1 cellular context compared by ENCODE assay signal in genomic region chr1:192808588-192809285, GRCh38.
A peak's percentile ranks its signal among the peaks of the same experiment; 100 is the strongest.
TF ChIP-seq lines count a peak whose summit lies in the region.

RGS2 (plus strand) TSS chr1:192809039; CDS start chr1:192809072, 33 bp downstream.

TF ChIP-seq in HepG2, 621 proteins besides CTCF, POLR2A, EP300 and RAD21 (continued from another document and continues in another):
- TF ChIP-seq MYPOP (CRISPR knock-in tag; IDR thresholded peaks at IDR 0.05) (peak; percentile 80), ZNF577 (CRISPR knock-in tag; IDR thresholded peaks at IDR 0.05; ENCODE audit: borderline replicate concordance, low read depth) (0 out of 2 replicates have a peak, but pooled peaks have one; percentile 47), CREB1 (IDR thresholded peaks at IDR 0.05) (peak; percentile 50), CREB1 (CRISPR knock-in tag; IDR thresholded peaks at IDR 0.05) (no peak), KDM2A (CRISPR knock-in tag; IDR thresholded peaks at IDR 0.05; ENCODE audit: borderline replicate concordance, low read depth) (peak; percentile 81), MIER3 (CRISPR knock-in tag; IDR thresholded peaks at IDR 0.05; ENCODE audit: borderline replicate concordance) (0 out of 2 replicates have a peak, but pooled peaks have one; percentile 33), ZNF333 (CRISPR knock-in tag; IDR thresholded peaks at IDR 0.05; ENCODE audit: borderline replicate concordance) (peak; percentile 75; the same call in 1 of the 2 replicates), AKAP8 (CRISPR knock-in tag; IDR thresholded peaks at IDR 0.05) (no peak), ZNF451 (CRISPR knock-in tag; IDR thresholded peaks at IDR 0.05) (peak; percentile 94; the same call in 1 of the 2 replicates), ZNF460 (CRISPR knock-in tag; IDR thresholded peaks at IDR 0.05; ENCODE audit: borderline replicate concordance) (no peak), REST (IDR thresholded peaks at IDR 0.05; ENCODE audit: borderline replicate concordance in 1 of 2, low read depth in 1 of 2, low read length in 2 of 2) (peak in 1 of 2 experiments; percentile 6; a peak in 1 of 4 replicates), ZNF44 (CRISPR knock-in tag; IDR thresholded peaks at IDR 0.05) (no peak), GATAD2A (CRISPR knock-in tag; IDR thresholded peaks at IDR 0.05) (no peak; the same call in 1 of the 2 replicates), KMT2A (CRISPR knock-in tag; IDR thresholded peaks at IDR 0.05) (peak; percentile 74), POGZ (CRISPR knock-in tag; IDR thresholded peaks at IDR 0.05) (peak; percentile 91), MEIS1 (CRISPR knock-in tag; IDR thresholded peaks at IDR 0.05; ENCODE audit: borderline replicate concordance) (peak; percentile 85; the same call in 1 of the 2 replicates), SMARCC2 (IDR thresholded peaks at IDR 0.05) (no peak), ONECUT2 (CRISPR knock-in tag; IDR thresholded peaks at IDR 0.05) (no peak), CCDC6 (CRISPR knock-in tag; IDR thresholded peaks at IDR 0.05) (peak; percentile 92), MXD1 (CRISPR knock-in tag; IDR thresholded peaks at IDR 0.05) (peak; percentile 79; the same call in 1 of the 2 replicates), SRSF1 (optimal IDR thresholded peaks at IDR 0.05; ENCODE audit: low read depth, low read length) (no peak), KDM3A (CRISPR knock-in tag; IDR thresholded peaks at IDR 0.05; ENCODE audit: low read depth) (peak; percentile 76; the same call in 1 of the 2 replicates), MTA3 (CRISPR knock-in tag; IDR thresholded peaks at IDR 0.05) (no peak), ZNF121 (CRISPR knock-in tag; IDR thresholded peaks at IDR 0.05) (peak; percentile 50; the same call in 1 of the 2 replicates), ZNF614 (CRISPR knock-in tag; IDR thresholded peaks at IDR 0.05; ENCODE audit: borderline replicate concordance) (0 out of 2 replicates have a peak, but pooled peaks have one; percentile 54), KLF15 (CRISPR knock-in tag; IDR thresholded peaks at IDR 0.05; ENCODE audit: borderline replicate concordance) (peak; percentile 41; the same call in 1 of the 2 replicates), ESRRA (CRISPR knock-in tag; IDR thresholded peaks at IDR 0.05; ENCODE audit: low read depth) (0 out of 2 replicates have a peak, but pooled peaks have one; percentile 32), GABPB1 (CRISPR knock-in tag; IDR thresholded peaks at IDR 0.05) (peak; percentile 72; the same call in 1 of the 2 replicates), ZNF232 (CRISPR knock-in tag; IDR thresholded peaks at IDR 0.05; ENCODE audit: borderline replicate concordance) (peak; percentile 54), ZNF850 (CRISPR knock-in tag; conservative IDR thresholded peaks at IDR 0.05) (peak; percentile 83; the same call in 1 of the 2 replicates), KLF13 (CRISPR knock-in tag; IDR thresholded peaks at IDR 0.05) (no peak), PHF21A (CRISPR knock-in tag; IDR thresholded peaks at IDR 0.05) (no peak), CENPBD1 (CRISPR knock-in tag; IDR thresholded peaks at IDR 0.05; ENCODE audit: borderline replicate concordance, low read depth) (no peak), ZNF607 (CRISPR knock-in tag; IDR thresholded peaks at IDR 0.05; ENCODE audit: borderline replicate concordance) (peak; percentile 92), ZNF383 (CRISPR knock-in tag; IDR thresholded peaks at IDR 0.05; ENCODE audit: borderline replicate concordance) (peak; percentile 76; the same call in 1 of the 2 replicates), ZNF598 (CRISPR knock-in tag; IDR thresholded peaks at IDR 0.05; ENCODE audit: borderline replicate concordance) (peak; percentile 62; the same call in 1 of the 2 replicates), GPN1 (CRISPR knock-in tag; IDR thresholded peaks at IDR 0.05; ENCODE audit: borderline replicate concordance) (no peak), ZNF556 (CRISPR knock-in tag; IDR thresholded peaks at IDR 0.05; ENCODE audit: borderline replicate concordance) (peak; percentile 64; the same call in 1 of the 2 replicates), HNF4A (CRISPR knock-in tag; IDR thresholded peaks at IDR 0.05) (no peak), GTF3A (CRISPR knock-in tag; conservative IDR thresholded peaks at IDR 0.05) (0 out of 2 replicates have a peak, but pooled peaks have one; percentile 38), ZNF891 (CRISPR knock-in tag; IDR thresholded peaks at IDR 0.05) (no peak), PHB2 (IDR thresholded peaks at IDR 0.05; ENCODE audit: partially characterized antibody) (no peak), ZNF563 (CRISPR knock-in tag; IDR thresholded peaks at IDR 0.05) (peak; percentile 68; the same call in 1 of the 2 replicates), KLF6 (CRISPR knock-in tag; IDR thresholded peaks at IDR 0.05) (peak; percentile 22; the same call in 1 of the 2 replicates), ZNF703 (CRISPR knock-in tag; IDR thresholded peaks at IDR 0.05; ENCODE audit: borderline replicate concordance) (peak; percentile 78; the same call in 1 of the 2 replicates), ZNF224 (CRISPR knock-in tag; IDR thresholded peaks at IDR 0.05) (peak; percentile 84), ZNF672 (CRISPR knock-in tag; IDR thresholded peaks at IDR 0.05) (no peak), ZNF230 (CRISPR knock-in tag; IDR thresholded peaks at IDR 0.05) (peak; percentile 95), IKZF4 (CRISPR knock-in tag; IDR thresholded peaks at IDR 0.05; ENCODE audit: borderline replicate concordance, low read depth, not compliant biosample characterization) (peak; percentile 71)
- TF ChIP-seq, protein P1, sequence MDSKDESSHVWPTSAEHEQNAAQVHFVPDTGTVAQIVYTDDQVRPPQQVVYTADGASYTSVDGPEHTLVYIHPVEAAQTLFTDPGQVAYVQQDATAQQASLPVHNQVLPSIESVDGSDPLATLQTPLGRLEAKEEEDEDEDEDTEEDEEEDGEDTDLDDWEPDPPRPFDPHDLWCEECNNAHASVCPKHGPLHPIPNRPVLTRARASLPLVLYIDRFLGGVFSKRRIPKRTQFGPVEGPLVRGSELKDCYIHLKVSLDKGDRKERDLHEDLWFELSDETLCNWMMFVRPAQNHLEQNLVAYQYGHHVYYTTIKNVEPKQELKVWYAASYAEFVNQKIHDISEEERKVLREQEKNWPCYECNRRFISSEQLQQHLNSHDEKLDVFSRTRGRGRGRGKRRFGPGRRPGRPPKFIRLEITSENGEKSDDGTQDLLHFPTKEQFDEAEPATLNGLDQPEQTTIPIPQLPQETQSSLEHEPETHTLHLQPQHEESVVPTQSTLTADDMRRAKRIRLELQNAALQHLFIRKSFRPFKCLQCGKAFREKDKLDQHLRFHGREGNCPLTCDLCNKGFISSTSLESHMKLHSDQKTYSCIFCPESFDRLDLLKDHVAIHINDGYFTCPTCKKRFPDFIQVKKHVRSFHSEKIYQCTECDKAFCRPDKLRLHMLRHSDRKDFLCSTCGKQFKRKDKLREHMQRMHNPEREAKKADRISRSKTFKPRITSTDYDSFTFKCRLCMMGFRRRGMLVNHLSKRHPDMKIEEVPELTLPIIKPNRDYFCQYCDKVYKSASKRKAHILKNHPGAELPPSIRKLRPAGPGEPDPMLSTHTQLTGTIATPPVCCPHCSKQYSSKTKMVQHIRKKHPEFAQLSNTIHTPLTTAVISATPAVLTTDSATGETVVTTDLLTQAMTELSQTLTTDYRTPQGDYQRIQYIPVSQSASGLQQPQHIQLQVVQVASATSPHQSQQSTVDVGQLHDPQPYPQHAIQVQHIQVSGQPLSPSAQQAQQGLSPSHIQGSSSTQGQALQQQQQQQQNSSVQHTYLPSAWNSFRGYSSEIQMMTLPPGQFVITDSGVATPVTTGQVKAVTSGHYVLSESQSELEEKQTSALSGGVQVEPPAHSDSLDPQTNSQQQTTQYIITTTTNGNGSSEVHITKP (CRISPR knock-in tag; IDR thresholded peaks at IDR 0.05; ENCODE audit: low read depth): no peak
- TF ChIP-seq, protein P2, sequence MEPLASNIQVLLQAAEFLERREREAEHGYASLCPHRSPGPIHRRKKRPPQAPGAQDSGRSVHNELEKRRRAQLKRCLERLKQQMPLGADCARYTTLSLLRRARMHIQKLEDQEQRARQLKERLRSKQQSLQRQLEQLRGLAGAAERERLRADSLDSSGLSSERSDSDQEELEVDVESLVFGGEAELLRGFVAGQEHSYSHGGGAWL (CRISPR knock-in tag; IDR thresholded peaks at IDR 0.05): peak; percentile 94
- TF ChIP-seq, protein P3, sequence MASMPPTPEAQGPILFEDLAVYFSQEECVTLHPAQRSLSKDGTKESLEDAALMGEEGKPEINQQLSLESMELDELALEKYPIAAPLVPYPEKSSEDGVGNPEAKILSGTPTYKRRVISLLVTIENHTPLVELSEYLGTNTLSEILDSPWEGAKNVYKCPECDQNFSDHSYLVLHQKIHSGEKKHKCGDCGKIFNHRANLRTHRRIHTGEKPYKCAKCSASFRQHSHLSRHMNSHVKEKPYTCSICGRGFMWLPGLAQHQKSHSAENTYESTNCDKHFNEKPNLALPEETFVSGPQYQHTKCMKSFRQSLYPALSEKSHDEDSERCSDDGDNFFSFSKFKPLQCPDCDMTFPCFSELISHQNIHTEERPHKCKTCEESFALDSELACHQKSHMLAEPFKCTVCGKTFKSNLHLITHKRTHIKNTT (CRISPR knock-in tag; IDR thresholded peaks at IDR 0.05): no peak
- TF ChIP-seq, protein P4, sequence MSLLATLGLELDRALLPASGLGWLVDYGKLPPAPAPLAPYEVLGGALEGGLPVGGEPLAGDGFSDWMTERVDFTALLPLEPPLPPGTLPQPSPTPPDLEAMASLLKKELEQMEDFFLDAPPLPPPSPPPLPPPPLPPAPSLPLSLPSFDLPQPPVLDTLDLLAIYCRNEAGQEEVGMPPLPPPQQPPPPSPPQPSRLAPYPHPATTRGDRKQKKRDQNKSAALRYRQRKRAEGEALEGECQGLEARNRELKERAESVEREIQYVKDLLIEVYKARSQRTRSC (CRISPR knock-in tag; IDR thresholded peaks at IDR 0.05; ENCODE audit: low read depth): peak; percentile 71; the same call in 1 of the 2 replicates
- TF ChIP-seq, protein P5, sequence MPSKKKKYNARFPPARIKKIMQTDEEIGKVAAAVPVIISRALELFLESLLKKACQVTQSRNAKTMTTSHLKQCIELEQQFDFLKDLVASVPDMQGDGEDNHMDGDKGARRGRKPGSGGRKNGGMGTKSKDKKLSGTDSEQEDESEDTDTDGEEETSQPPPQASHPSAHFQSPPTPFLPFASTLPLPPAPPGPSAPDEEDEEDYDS (CRISPR knock-in tag; IDR thresholded peaks at IDR 0.05): peak; percentile 98
- TF ChIP-seq, protein P6, sequence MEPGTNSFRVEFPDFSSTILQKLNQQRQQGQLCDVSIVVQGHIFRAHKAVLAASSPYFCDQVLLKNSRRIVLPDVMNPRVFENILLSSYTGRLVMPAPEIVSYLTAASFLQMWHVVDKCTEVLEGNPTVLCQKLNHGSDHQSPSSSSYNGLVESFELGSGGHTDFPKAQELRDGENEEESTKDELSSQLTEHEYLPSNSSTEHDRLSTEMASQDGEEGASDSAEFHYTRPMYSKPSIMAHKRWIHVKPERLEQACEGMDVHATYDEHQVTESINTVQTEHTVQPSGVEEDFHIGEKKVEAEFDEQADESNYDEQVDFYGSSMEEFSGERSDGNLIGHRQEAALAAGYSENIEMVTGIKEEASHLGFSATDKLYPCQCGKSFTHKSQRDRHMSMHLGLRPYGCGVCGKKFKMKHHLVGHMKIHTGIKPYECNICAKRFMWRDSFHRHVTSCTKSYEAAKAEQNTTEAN (CRISPR knock-in tag; conservative IDR thresholded peaks at IDR 0.05): peak; percentile 52
- TF ChIP-seq, protein P7, sequence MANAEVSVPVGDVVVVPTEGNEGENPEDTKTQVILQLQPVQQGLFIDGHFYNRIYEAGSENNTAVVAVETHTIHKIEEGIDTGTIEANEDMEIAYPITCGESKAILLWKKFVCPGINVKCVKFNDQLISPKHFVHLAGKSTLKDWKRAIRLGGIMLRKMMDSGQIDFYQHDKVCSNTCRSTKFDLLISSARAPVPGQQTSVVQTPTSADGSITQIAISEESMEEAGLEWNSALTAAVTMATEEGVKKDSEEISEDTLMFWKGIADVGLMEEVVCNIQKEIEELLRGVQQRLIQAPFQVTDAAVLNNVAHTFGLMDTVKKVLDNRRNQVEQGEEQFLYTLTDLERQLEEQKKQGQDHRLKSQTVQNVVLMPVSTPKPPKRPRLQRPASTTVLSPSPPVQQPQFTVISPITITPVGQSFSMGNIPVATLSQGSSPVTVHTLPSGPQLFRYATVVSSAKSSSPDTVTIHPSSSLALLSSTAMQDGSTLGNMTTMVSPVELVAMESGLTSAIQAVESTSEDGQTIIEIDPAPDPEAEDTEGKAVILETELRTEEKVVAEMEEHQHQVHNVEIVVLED (CRISPR knock-in tag; IDR thresholded peaks at IDR 0.05; ENCODE audit: borderline replicate concordance): peak; percentile 55
